In the genomic region with DNA sequence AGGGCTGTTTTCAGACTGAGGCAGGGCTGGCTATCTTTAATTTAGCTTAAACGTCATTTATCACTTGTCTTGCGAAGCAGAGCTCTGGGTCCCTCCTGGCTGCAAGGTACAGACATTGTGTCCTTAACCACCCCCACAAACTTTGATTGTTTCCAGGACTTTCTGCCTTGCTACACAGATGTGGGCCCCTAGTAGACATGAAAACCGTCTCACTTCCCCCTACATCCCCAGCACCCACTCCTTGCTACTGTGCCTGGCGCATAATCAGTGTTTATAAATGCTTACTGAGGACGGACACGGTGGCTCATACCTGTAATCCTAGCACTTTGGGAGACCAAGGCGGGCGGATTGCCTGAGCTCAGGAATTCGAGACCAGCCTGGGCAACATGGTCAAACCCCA, we compare ENCODE assay signal across 1 cellular context.
TF ChIP-seq lines count a peak whose summit lies in the region.

No MANE protein-coding gene starts in this region.

TF ChIP-seq in A549, 52 proteins besides CTCF, POLR2A, EP300 and RAD21 (continued from another document):
- TF ChIP-seq, protein P1, sequence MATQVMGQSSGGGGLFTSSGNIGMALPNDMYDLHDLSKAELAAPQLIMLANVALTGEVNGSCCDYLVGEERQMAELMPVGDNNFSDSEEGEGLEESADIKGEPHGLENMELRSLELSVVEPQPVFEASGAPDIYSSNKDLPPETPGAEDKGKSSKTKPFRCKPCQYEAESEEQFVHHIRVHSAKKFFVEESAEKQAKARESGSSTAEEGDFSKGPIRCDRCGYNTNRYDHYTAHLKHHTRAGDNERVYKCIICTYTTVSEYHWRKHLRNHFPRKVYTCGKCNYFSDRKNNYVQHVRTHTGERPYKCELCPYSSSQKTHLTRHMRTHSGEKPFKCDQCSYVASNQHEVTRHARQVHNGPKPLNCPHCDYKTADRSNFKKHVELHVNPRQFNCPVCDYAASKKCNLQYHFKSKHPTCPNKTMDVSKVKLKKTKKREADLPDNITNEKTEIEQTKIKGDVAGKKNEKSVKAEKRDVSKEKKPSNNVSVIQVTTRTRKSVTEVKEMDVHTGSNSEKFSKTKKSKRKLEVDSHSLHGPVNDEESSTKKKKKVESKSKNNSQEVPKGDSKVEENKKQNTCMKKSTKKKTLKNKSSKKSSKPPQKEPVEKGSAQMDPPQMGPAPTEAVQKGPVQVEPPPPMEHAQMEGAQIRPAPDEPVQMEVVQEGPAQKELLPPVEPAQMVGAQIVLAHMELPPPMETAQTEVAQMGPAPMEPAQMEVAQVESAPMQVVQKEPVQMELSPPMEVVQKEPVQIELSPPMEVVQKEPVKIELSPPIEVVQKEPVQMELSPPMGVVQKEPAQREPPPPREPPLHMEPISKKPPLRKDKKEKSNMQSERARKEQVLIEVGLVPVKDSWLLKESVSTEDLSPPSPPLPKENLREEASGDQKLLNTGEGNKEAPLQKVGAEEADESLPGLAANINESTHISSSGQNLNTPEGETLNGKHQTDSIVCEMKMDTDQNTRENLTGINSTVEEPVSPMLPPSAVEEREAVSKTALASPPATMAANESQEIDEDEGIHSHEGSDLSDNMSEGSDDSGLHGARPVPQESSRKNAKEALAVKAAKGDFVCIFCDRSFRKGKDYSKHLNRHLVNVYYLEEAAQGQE (IDR thresholded peaks at IDR 0.05): no peak
- TF ChIP-seq ZFP36 (IDR thresholded peaks at IDR 0.05; ENCODE audit: borderline replicate concordance, partially characterized antibody): no peak
